11 cellular contexts compared by ENCODE assay signal in genomic region chr2:196750291-196750923, GRCh38. TPM values are rescaled to one million over a fixed set of nuclear protein-coding genes. Genes with fewer than 3 reads are reported as not detected.
DNase-seq lines count a peak whose midpoint lies in the region; ATAC-seq and TF ChIP-seq lines count a peak whose summit lies in the region.
"Had no signal": no experiment of that assay in that cellular context is flagged by ENCODE, and none has a peak within 500 bp of the region (broad histone marks: within the 10 kb centered on the region; RNA-seq: fewer than 3 reads in every experiment).

No MANE protein-coding gene starts in this region.

- no peak overlapping the region for H3K4me3 Mint-ChIP-seq in Caco-2 (ENCODE audit: unreplicated experiment)

- peaks cover 3% of the 10 kb centered on the region for H3K9me3 Mint-ChIP-seq in Caco-2 (ENCODE audit: unreplicated experiment)

- no TSS peak for BruUV-seq in Caco-2 (replicated peaks; lab: Mats Ljungman, UMichigan)

- no peak for DNase-seq in Caco-2
- DNase-seq in NCI-H82 treated with DMSO at 0.1 percent for 48 hours (lab: John Stamatoyannopoulos, UW; ENCODE audit: unreplicated experiment) = peak; percentile 99
- no peak for DNase-seq in NCI-H1417 treated with DMSO at 0.1 percent for 48 hours (lab: John Stamatoyannopoulos, UW)
- no peak for DNase-seq in H4 (ENCODE audit: low spot score)
- no peak for DNase-seq in activated CD4-positive, alpha-beta T cell treated with anti-CD3 and anti-CD28 coated beads for 1 hour

- intact Hi-C loops in Caco-2 (cut with micrococcal nuclease; ENCODE audit: unreplicated experiment) = loop anchor here (2.0 to 10.0 kb wide), 2 partner anchors 112 to 316 kb away; partner anchors contain the start of gene CCDC150

- H3K27me3 ChIP-seq in Caco-2 (replicated peaks; ENCODE audit: control insufficient read depth, insufficient read depth, low read length) = no peaks in the 10 kb centered on the region
- H3K27me3 ChIP-seq: colonic mucosa had no signal

- CTCF ChIA-PET in Caco-2 (lab: Charles Lee) = interaction anchor here (0.7 to 1.2 kb wide), 3 partner anchors 21 to 158 kb away, joined by 3 to 5 read pairs (median 3); partner anchors contain the start of gene HECW2

- peaks cover 23% of the 10 kb centered on the region for H3K4me1 ChIP-seq in Caco-2
- H3K4me1 ChIP-seq: colonic mucosa had no signal

- H3K36me3 ChIP-seq in Caco-2 (ENCODE audit: control insufficient read depth, insufficient read depth, low read length) = no peaks in the 10 kb centered on the region; the same call in 1 of the 2 replicates
- H3K36me3 ChIP-seq: colonic mucosa had no signal

- ATAC-seq in GM19328 (IDR thresholded peaks at IDR 0.05; ENCODE audit: unreplicated experiment) (peak; percentile 15), HG02840 (IDR thresholded peaks at IDR 0.05; ENCODE audit: low FRiP score, unreplicated experiment) (peak; percentile 24), HG03521 (IDR thresholded peaks at IDR 0.05; ENCODE audit: unreplicated experiment) (no peak)

- POLR2A ChIA-PET in Caco-2 (lab: Charles Lee) = no interaction called here

- H3K27me3 Mint-ChIP-seq in Caco-2 (ENCODE audit: insufficient read depth, unreplicated experiment) = no peaks in the 10 kb centered on the region

- H3K36me3 Mint-ChIP-seq in Caco-2 (ENCODE audit: insufficient read depth, unreplicated experiment) = peaks cover 9% of the 10 kb centered on the region

- H3K27ac Mint-ChIP-seq in Caco-2 (ENCODE audit: unreplicated experiment) = peak overlapping the region; percentile 53

- H3K4me3 ChIP-seq in Caco-2 (ENCODE audit: low read depth, low read length) = no peak overlapping the region
- H3K4me3 ChIP-seq: colonic mucosa had no signal

- H3K4me1 Mint-ChIP-seq in Caco-2 (ENCODE audit: low read depth, unreplicated experiment) = peaks cover 14% of the 10 kb centered on the region

- no peak for TF ChIP-seq CTCF in Caco-2 (IDR thresholded peaks at IDR 0.05; ENCODE audit: insufficient read depth in 1 of 2, low read depth in 1 of 2, low read length in 1 of 2, severe bottlenecking in 1 of 2, unreplicated experiment in 1 of 2)

- H3K9me3 ChIP-seq in Caco-2 = no peaks in the 10 kb centered on the region
- H3K9me3 ChIP-seq: colonic mucosa had no signal

RNA-seq across cellular contexts. Expression of gene GTF3C3, which starts 49.1 kb away (rescaled TPM):
- total RNA-seq in Caco-2 (2022) = 59.4 and 64.4 TPM in 2 replicates
- total RNA-seq in H4 (2014; rRNA removed; shearing (Covaris generic)) = 25.7 and 30.9 TPM in 2 replicates

RNA-seq across cellular contexts. Expression of gene C2orf66, which starts 58.7 kb away (rescaled TPM):
- total RNA-seq in Caco-2 (2022) = not detected in 2 replicates
- total RNA-seq in H4 (2014; rRNA removed; shearing (Covaris generic)) = not detected in 2 replicates
- total RNA-seq: activated CD8-positive, alpha-beta memory T cell treated with anti-CD3 and anti-CD28 coated beads for 36 hours; esophagus mucosa had no signal
